Comparison of ENCODE assay signal across 1 cellular context in the genomic region with DNA sequence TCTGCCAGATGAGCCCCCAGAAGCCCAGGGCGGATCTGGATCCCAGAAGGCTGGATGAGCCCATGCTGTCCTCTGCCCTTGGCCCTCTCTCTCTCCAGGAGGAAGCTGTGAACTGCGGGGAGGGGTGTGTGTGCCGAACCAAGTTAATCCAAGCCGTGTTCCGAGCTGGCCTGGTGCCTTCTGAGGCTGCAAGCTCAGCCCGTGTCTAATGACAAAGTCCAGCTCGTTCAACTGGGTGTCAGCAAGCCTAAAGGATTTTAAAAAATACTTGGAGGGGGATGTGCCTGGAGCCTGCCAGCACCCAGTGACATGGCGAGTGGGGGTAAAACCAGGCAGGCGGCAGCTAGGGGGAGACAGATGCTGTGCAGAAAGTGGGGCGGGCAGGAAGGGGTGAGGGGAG.
A peak's percentile ranks its signal among the peaks of the same experiment; 100 is the strongest.
TF ChIP-seq lines count a peak whose summit lies in the region.

No MANE protein-coding gene starts in this region.

TF ChIP-seq in HepG2, 621 proteins besides CTCF, POLR2A, EP300 and RAD21 (continued from another document):
- TF ChIP-seq ZNF501 (CRISPR knock-in tag; IDR thresholded peaks at IDR 0.05) (0 out of 2 replicates have a peak, but pooled peaks have one; percentile 19), POLR2AphosphoS5 (IDR thresholded peaks at IDR 0.05; ENCODE audit: low read depth, low read length) (0 out of 2 replicates have a peak, but pooled peaks have one; percentile 13)
